Comparison of ENCODE assay signal across 31 cellular contexts in genomic region chr7:11005202-11005601, GRCh38.
"Had no signal": no experiment of that assay in that cellular context is flagged by ENCODE, and none has a peak within 500 bp of the region (broad histone marks: within the 10 kb centered on the region; RNA-seq: fewer than 3 reads in every experiment).

No MANE protein-coding gene starts in this region.

- DNase-seq: effector CD8-positive, alpha-beta T cell; endodermal cell; foreskin keratinocyte; heart left ventricle; left cardiac atrium; left lung; mesenchymal stem cell; mucosa of descending colon; naive B cell; pancreas; right lobe of liver; small intestine; stimulated activated CD4-positive, alpha-beta T cell treated with anti-CD3 and anti-CD28 coated beads, Interleukin-15, amount 100 ng/mL, for 24 hours; stimulated activated CD4-positive, alpha-beta T cell treated with anti-CD3 and anti-CD28 coated beads, Interleukin-4, amount 100 ng/mL, for 1 hour; stimulated activated CD8-positive, alpha-beta memory T cell treated with anti-CD3 and anti-CD28 coated beads, Interleukin-4, amount 100 ng/mL, for 48 hours; stimulated activated naive CD4-positive, alpha-beta T cell; stimulated activated naive CD8-positive, alpha-beta T cell treated with anti-CD3 and anti-CD28 coated beads, Interleukin-15, amount 100 ng/mL, for 72 hours; transverse colon; upper lobe of right lung; uterus had no signal

- H3K27ac Mint-ChIP-seq: dendritic cell treated with granulocyte-macrophage colony-stimulating factor and Interleukin-4, amounts not matched to agents 40 ng/mL and 50 ng/mL, for 4 days; endodermal cell; mesothelial cell of epicardium; natural killer cell treated with Interleukin-12 subunit alpha and Interleukin-12 subunit beta and Interleukin-15 and Interleukin-18, amount 100 ng/mL, for 72 hours; stimulated activated naive CD8-positive, alpha-beta T cell treated with anti-CD3 and anti-CD28 coated beads, Interleukin-15, amount 100 ng/mL, for 72 hours had no signal

- H3K4me1 Mint-ChIP-seq: endodermal cell, mesothelial cell of epicardium, neural crest cell had no signal

- H3K9me3 Mint-ChIP-seq: dendritic cell treated with granulocyte-macrophage colony-stimulating factor and Interleukin-4, amounts not matched to agents 40 ng/mL and 50 ng/mL, for 4 days; endodermal cell; mesothelial cell of epicardium; naive B cell; natural killer cell treated with Interleukin-12 subunit alpha and Interleukin-12 subunit beta and Interleukin-15 and Interleukin-18, amount 100 ng/mL, for 72 hours; neural crest cell; stimulated activated naive CD8-positive, alpha-beta T cell treated with anti-CD3 and anti-CD28 coated beads, Interleukin-15, amount 100 ng/mL, for 72 hours had no signal

- H3K27me3 ChIP-seq: esophagus muscularis mucosa, foreskin keratinocyte, gastroesophageal sphincter, heart left ventricle, hepatocyte, left lung, neutrophil, pancreas, right lobe of liver, suprapubic skin, transverse colon, upper lobe of right lung, uterus had no signal

- H3K4me3 ChIP-seq: esophagus muscularis mucosa, gastroesophageal sphincter, heart left ventricle, hepatocyte, left lung, mucosa of descending colon, pancreas, right lobe of liver, suprapubic skin, transverse colon, upper lobe of right lung, uterus had no signal

- H3K36me3 ChIP-seq: esophagus muscularis mucosa, neutrophil, pancreas, right lobe of liver, upper lobe of right lung, uterus had no signal

- H3K4me1 ChIP-seq: esophagus muscularis mucosa, foreskin keratinocyte, heart left ventricle, left lung, pancreas, right lobe of liver, suprapubic skin, transverse colon, upper lobe of right lung, uterus had no signal

- H3K4me3 Mint-ChIP-seq: dendritic cell treated with granulocyte-macrophage colony-stimulating factor and Interleukin-4, amounts not matched to agents 40 ng/mL and 50 ng/mL, for 4 days; endodermal cell; mesothelial cell of epicardium; naive B cell; natural killer cell treated with Interleukin-12 subunit alpha and Interleukin-12 subunit beta and Interleukin-15 and Interleukin-18, amount 100 ng/mL, for 72 hours; neural crest cell; stimulated activated naive CD8-positive, alpha-beta T cell treated with anti-CD3 and anti-CD28 coated beads, Interleukin-15, amount 100 ng/mL, for 72 hours had no signal

- H3K27me3 Mint-ChIP-seq: dendritic cell treated with granulocyte-macrophage colony-stimulating factor and Interleukin-4, amounts not matched to agents 40 ng/mL and 50 ng/mL, for 4 days; naive B cell; natural killer cell treated with Interleukin-12 subunit alpha and Interleukin-12 subunit beta and Interleukin-15 and Interleukin-18, amount 100 ng/mL, for 72 hours; stimulated activated naive CD8-positive, alpha-beta T cell treated with anti-CD3 and anti-CD28 coated beads, Interleukin-15, amount 100 ng/mL, for 72 hours had no signal

- FAIRE-seq: endothelial cell of umbilical vein, islet of Langerhans, pancreas, small intestine had no signal

- H3K9me3 ChIP-seq: esophagus muscularis mucosa, gastroesophageal sphincter, heart left ventricle, left lung, mucosa of descending colon, neutrophil, pancreas, right lobe of liver, suprapubic skin, transverse colon, upper lobe of right lung, uterus had no signal

- ATAC-seq: foreskin keratinocyte; gastroesophageal sphincter; heart left ventricle; left cardiac atrium; left lung; mucosa of descending colon; natural killer cell treated with Interleukin-12 subunit alpha and Interleukin-12 subunit beta and Interleukin-15 and Interleukin-18, amount 100 ng/mL, for 72 hours; pancreas; right lobe of liver; stimulated activated naive CD8-positive, alpha-beta T cell treated with anti-CD3 and anti-CD28 coated beads, Interleukin-15, amount 100 ng/mL, for 72 hours; upper lobe of right lung had no signal

- H3K27ac ChIP-seq: esophagus muscularis mucosa, foreskin keratinocyte, gastroesophageal sphincter, heart left ventricle, hepatocyte, left lung, neutrophil, pancreas, right lobe of liver, suprapubic skin, transverse colon, upper lobe of right lung, uterus had no signal
